ENCODE assay signal across 38 cellular contexts in genomic region chr11:4433852-4434251, GRCh38. TPM values are rescaled to one million over a fixed set of nuclear protein-coding genes. Genes with fewer than 3 reads are reported as not detected.
"Had no signal": no experiment of that assay in that cellular context is flagged by ENCODE, and none has a peak within 500 bp of the region (broad histone marks: within the 10 kb centered on the region; RNA-seq: fewer than 3 reads in every experiment).

No MANE protein-coding gene starts in this region.

- H3K9ac ChIP-seq: parathyroid adenoma had no signal

- ATAC-seq: foreskin keratinocyte; heart left ventricle; naive thymus-derived CD8-positive, alpha-beta T cell; psoas muscle; stimulated activated memory B cell treated with anti-CD40 and anti-IgM and Interleukin-4, amounts not matched to agents 10 μg/mL and 1 μg/mL and 100 μg/mL, for 72 hours; stimulated activated naive CD8-positive, alpha-beta T cell treated with anti-CD3 and anti-CD28 coated beads, Interleukin-15, amount 100 ng/mL, for 72 hours had no signal

- H3K27ac ChIP-seq: brain microvascular endothelial cell, esophagus muscularis mucosa, foreskin keratinocyte, heart left ventricle, parathyroid adenoma, psoas muscle, thyroid gland, WERI-Rb-1 had no signal

- H3K4me1 ChIP-seq: esophagus muscularis mucosa, foreskin keratinocyte, heart left ventricle, parathyroid adenoma, psoas muscle, thyroid gland, upper lobe of left lung had no signal

- H3K36me3 ChIP-seq: brain microvascular endothelial cell, esophagus muscularis mucosa, heart left ventricle, thyroid gland, upper lobe of left lung, WERI-Rb-1 had no signal

- H3K4me3 ChIP-seq: esophagus muscularis mucosa, heart left ventricle, psoas muscle, smooth muscle cell, thyroid gland, upper lobe of left lung had no signal

- H3K27ac Mint-ChIP-seq: activated CD4-positive, alpha-beta memory T cell treated with anti-CD3 and anti-CD28 coated beads for 36 hours; activated CD4-positive, alpha-beta T cell treated with anti-CD3 and anti-CD28 coated beads, Interleukin-2, amount 10 ng/mL, durations not matched to agents 24 days and 14 days; activated naive CD4-positive, alpha-beta T cell treated with anti-CD3 and anti-CD28 coated beads, Interleukin-2, amount 10 ng/mL, durations not matched to agents 7 days and 5 days; activated naive CD8-positive, alpha-beta T cell treated with anti-CD3 and anti-CD28 coated beads, Interleukin-2, amount 10 ng/mL, durations not matched to agents 7 days and 5 days; activated T-helper 1 cell treated with anti-CD3 and anti-CD28 coated beads, Interleukin-12 subunit alpha, Interleukin-12 subunit beta, Interleukin-2, Interleukin-4 antibody, amounts not matched to agents 30 ng/mL and 10 ng/mL and 1 ng/mL, durations not matched to agents 14 hours and 24 hours and 36 hours; dendritic cell treated with granulocyte-macrophage colony-stimulating factor and Interleukin-4, amounts not matched to agents 40 ng/mL and 50 ng/mL, for 4 days; endodermal cell; immature natural killer cell; memory B cell; naive thymus-derived CD8-positive, alpha-beta T cell; stimulated activated memory B cell treated with anti-CD40 and anti-IgM and Interleukin-4, amounts not matched to agents 10 μg/mL and 1 μg/mL and 100 μg/mL, for 72 hours; stimulated activated naive CD8-positive, alpha-beta T cell treated with anti-CD3 and anti-CD28 coated beads, Interleukin-15, amount 100 ng/mL, for 72 hours had no signal

- H3K4me1 Mint-ChIP-seq: activated CD4-positive, alpha-beta T cell treated with anti-CD3 and anti-CD28 coated beads, Interleukin-2, amount 10 ng/mL, durations not matched to agents 24 days and 14 days; activated naive CD4-positive, alpha-beta T cell treated with anti-CD3 and anti-CD28 coated beads, Interleukin-2, amount 10 ng/mL, durations not matched to agents 7 days and 5 days; activated naive CD8-positive, alpha-beta T cell treated with anti-CD3 and anti-CD28 coated beads, Interleukin-2, amount 10 ng/mL, durations not matched to agents 7 days and 5 days; endodermal cell; immature natural killer cell; memory B cell; naive thymus-derived CD8-positive, alpha-beta T cell; neural crest cell; stimulated activated memory B cell treated with anti-CD40 and anti-IgM and Interleukin-4, amounts not matched to agents 10 μg/mL and 1 μg/mL and 100 μg/mL, for 72 hours; stimulated activated naive CD8-positive, alpha-beta T cell treated with anti-CD3 and anti-CD28 coated beads, Interleukin-15, amount 100 ng/mL, for 72 hours had no signal

- H3K27me3 Mint-ChIP-seq: dendritic cell treated with granulocyte-macrophage colony-stimulating factor and Interleukin-4, amounts not matched to agents 40 ng/mL and 50 ng/mL, for 4 days had no signal

- DNase-seq: activated CD4-positive, alpha-beta memory T cell treated with anti-CD3 and anti-CD28 coated beads for 36 hours; activated CD4-positive, alpha-beta T cell treated with anti-CD3 and anti-CD28 coated beads, Interleukin-2, amount 10 ng/mL, durations not matched to agents 24 days and 14 days; activated CD4-positive, CD25-positive, alpha-beta regulatory T cell treated with anti-CD3 and anti-CD28 coated beads, Interleukin-2, amount 50 U/mL, for 72 hours; activated CD8-positive, alpha-beta memory T cell treated with anti-CD3 and anti-CD28 coated beads, Interleukin-2, amount 50 U/mL, for 4 hours; activated effector memory CD4-positive, alpha-beta T cell treated with anti-CD3 and anti-CD28 coated beads, Interleukin-2, amount 50 U/mL, for 16 hours; activated naive CD4-positive, alpha-beta T cell treated with anti-CD3 and anti-CD28 coated beads, Interleukin-2, amount 10 ng/mL, durations not matched to agents 7 days and 5 days; activated naive CD8-positive, alpha-beta T cell treated with anti-CD3 and anti-CD28 coated beads, Interleukin-2, amount 10 ng/mL, durations not matched to agents 7 days and 5 days; activated T-cell treated with anti-CD3 and anti-CD28 coated beads, Interleukin-2, amount 50 U/mL, for 1 hour; amniotic stem cell; brain microvascular endothelial cell; central memory CD4-positive, alpha-beta T cell; endodermal cell; foreskin keratinocyte; heart left ventricle; hypothalamus; immature natural killer cell; midbrain; naive thymus-derived CD8-positive, alpha-beta T cell; occipital lobe; psoas muscle; stimulated activated CD4-positive, alpha-beta T cell treated with anti-CD3 and anti-CD28 coated beads, Interleukin-1b, Interleukin-23, amount 100 ng/mL, for 48 hours; stimulated activated CD4-positive, alpha-beta T cell treated with anti-CD3 and anti-CD28 coated beads, Interleukin-4, amount 100 ng/mL, for 4 hours; stimulated activated CD8-positive, alpha-beta memory T cell treated with anti-CD3 and anti-CD28 coated beads, Interleukin-4, amount 100 ng/mL, for 48 hours; stimulated activated naive CD8-positive, alpha-beta T cell treated with anti-CD3 and anti-CD28 coated beads, Interleukin-15, amount 100 ng/mL, for 72 hours; thyroid gland; upper lobe of left lung; WERI-Rb-1 had no signal

- H3K4me2 ChIP-seq: smooth muscle cell had no signal

- H3K4me3 Mint-ChIP-seq: activated CD4-positive, alpha-beta memory T cell treated with anti-CD3 and anti-CD28 coated beads for 36 hours; activated CD4-positive, alpha-beta T cell treated with anti-CD3 and anti-CD28 coated beads, Interleukin-2, amount 10 ng/mL, durations not matched to agents 24 days and 14 days; activated naive CD4-positive, alpha-beta T cell treated with anti-CD3 and anti-CD28 coated beads, Interleukin-2, amount 10 ng/mL, durations not matched to agents 7 days and 5 days; activated naive CD8-positive, alpha-beta T cell treated with anti-CD3 and anti-CD28 coated beads, Interleukin-2, amount 10 ng/mL, durations not matched to agents 7 days and 5 days; activated T-helper 1 cell treated with anti-CD3 and anti-CD28 coated beads, Interleukin-12 subunit alpha, Interleukin-12 subunit beta, Interleukin-2, Interleukin-4 antibody, amounts not matched to agents 30 ng/mL and 10 ng/mL and 1 ng/mL, durations not matched to agents 14 hours and 24 hours and 36 hours; dendritic cell treated with granulocyte-macrophage colony-stimulating factor and Interleukin-4, amounts not matched to agents 40 ng/mL and 50 ng/mL, for 4 days; endodermal cell; immature natural killer cell; memory B cell; naive thymus-derived CD8-positive, alpha-beta T cell; neural crest cell; stimulated activated memory B cell treated with anti-CD40 and anti-IgM and Interleukin-4, amounts not matched to agents 10 μg/mL and 1 μg/mL and 100 μg/mL, for 72 hours; stimulated activated naive CD8-positive, alpha-beta T cell treated with anti-CD3 and anti-CD28 coated beads, Interleukin-15, amount 100 ng/mL, for 72 hours had no signal

- H3K36me3 Mint-ChIP-seq: activated CD4-positive, alpha-beta memory T cell treated with anti-CD3 and anti-CD28 coated beads for 36 hours; activated naive CD4-positive, alpha-beta T cell treated with anti-CD3 and anti-CD28 coated beads, Interleukin-2, amount 10 ng/mL, durations not matched to agents 7 days and 5 days; activated naive CD8-positive, alpha-beta T cell treated with anti-CD3 and anti-CD28 coated beads, Interleukin-2, amount 10 ng/mL, durations not matched to agents 7 days and 5 days; immature natural killer cell; memory B cell; stimulated activated memory B cell treated with anti-CD40 and anti-IgM and Interleukin-4, amounts not matched to agents 10 μg/mL and 1 μg/mL and 100 μg/mL, for 72 hours had no signal

- H3K9me3 ChIP-seq: esophagus muscularis mucosa, heart left ventricle, psoas muscle, thyroid gland, upper lobe of left lung had no signal

- H2AFZ ChIP-seq: parathyroid adenoma had no signal

- H3K9me3 Mint-ChIP-seq: activated CD4-positive, alpha-beta T cell treated with anti-CD3 and anti-CD28 coated beads, Interleukin-2, amount 10 ng/mL, durations not matched to agents 24 days and 14 days; activated naive CD4-positive, alpha-beta T cell treated with anti-CD3 and anti-CD28 coated beads, Interleukin-2, amount 10 ng/mL, durations not matched to agents 7 days and 5 days; activated naive CD8-positive, alpha-beta T cell treated with anti-CD3 and anti-CD28 coated beads, Interleukin-2, amount 10 ng/mL, durations not matched to agents 7 days and 5 days; activated T-helper 1 cell treated with anti-CD3 and anti-CD28 coated beads, Interleukin-12 subunit alpha, Interleukin-12 subunit beta, Interleukin-2, Interleukin-4 antibody, amounts not matched to agents 30 ng/mL and 10 ng/mL and 1 ng/mL, durations not matched to agents 14 hours and 24 hours and 36 hours; endodermal cell; immature natural killer cell; stimulated activated memory B cell treated with anti-CD40 and anti-IgM and Interleukin-4, amounts not matched to agents 10 μg/mL and 1 μg/mL and 100 μg/mL, for 72 hours had no signal

- H3K27me3 ChIP-seq: brain microvascular endothelial cell, esophagus muscularis mucosa, foreskin keratinocyte, heart left ventricle, thyroid gland, upper lobe of left lung had no signal

- H3K79me2 ChIP-seq: parathyroid adenoma had no signal

RNA-seq across cellular contexts. Expression of gene OR52K2, which starts 15.2 kb away (rescaled TPM):
- total RNA-seq: activated CD4-positive, alpha-beta memory T cell treated with anti-CD3 and anti-CD28 coated beads for 36 hours; activated CD4-positive, alpha-beta T cell treated with anti-CD3 and anti-CD28 coated beads, Interleukin-2, amount 10 ng/mL, durations not matched to agents 24 days and 14 days; activated CD8-positive, alpha-beta memory T cell treated with anti-CD3 and anti-CD28 coated beads for 36 hours; activated naive CD8-positive, alpha-beta T cell treated with anti-CD3 and anti-CD28 coated beads, Interleukin-2, amount 10 ng/mL, durations not matched to agents 7 days and 5 days; activated T-helper 1 cell treated with anti-CD3 and anti-CD28 coated beads, Interleukin-12 subunit alpha, Interleukin-12 subunit beta, Interleukin-2, Interleukin-4 antibody, amounts not matched to agents 30 ng/mL and 10 ng/mL and 1 ng/mL, durations not matched to agents 14 hours and 24 hours and 36 hours; endodermal cell; esophagus muscularis mucosa; foreskin keratinocyte; heart left ventricle; kidney epithelial cell; lower leg skin; naive thymus-derived CD8-positive, alpha-beta T cell; neural crest cell; occipital lobe; psoas muscle; smooth muscle cell; thyroid gland; upper lobe of left lung had no signal
- polyA plus RNA-seq: foreskin keratinocyte; heart left ventricle; immature natural killer cell; naive thymus-derived CD8-positive, alpha-beta T cell; psoas muscle; smooth muscle cell had no signal

RNA-seq across cellular contexts. Expression of gene OR52K1, which starts 48.6 kb away (rescaled TPM):
- total RNA-seq: activated CD4-positive, alpha-beta memory T cell treated with anti-CD3 and anti-CD28 coated beads for 36 hours; activated CD4-positive, alpha-beta T cell treated with anti-CD3 and anti-CD28 coated beads, Interleukin-2, amount 10 ng/mL, durations not matched to agents 24 days and 14 days; activated CD8-positive, alpha-beta memory T cell treated with anti-CD3 and anti-CD28 coated beads for 36 hours; activated naive CD8-positive, alpha-beta T cell treated with anti-CD3 and anti-CD28 coated beads, Interleukin-2, amount 10 ng/mL, durations not matched to agents 7 days and 5 days; activated T-helper 1 cell treated with anti-CD3 and anti-CD28 coated beads, Interleukin-12 subunit alpha, Interleukin-12 subunit beta, Interleukin-2, Interleukin-4 antibody, amounts not matched to agents 30 ng/mL and 10 ng/mL and 1 ng/mL, durations not matched to agents 14 hours and 24 hours and 36 hours; endodermal cell; foreskin keratinocyte; kidney epithelial cell; lower leg skin; naive thymus-derived CD8-positive, alpha-beta T cell; neural crest cell; occipital lobe; psoas muscle; thyroid gland had no signal
- polyA plus RNA-seq: foreskin keratinocyte; heart left ventricle; immature natural killer cell; naive thymus-derived CD8-positive, alpha-beta T cell; psoas muscle; smooth muscle cell had no signal
